Comparison of ENCODE assay signal across 1 cellular context in the genomic region with DNA sequence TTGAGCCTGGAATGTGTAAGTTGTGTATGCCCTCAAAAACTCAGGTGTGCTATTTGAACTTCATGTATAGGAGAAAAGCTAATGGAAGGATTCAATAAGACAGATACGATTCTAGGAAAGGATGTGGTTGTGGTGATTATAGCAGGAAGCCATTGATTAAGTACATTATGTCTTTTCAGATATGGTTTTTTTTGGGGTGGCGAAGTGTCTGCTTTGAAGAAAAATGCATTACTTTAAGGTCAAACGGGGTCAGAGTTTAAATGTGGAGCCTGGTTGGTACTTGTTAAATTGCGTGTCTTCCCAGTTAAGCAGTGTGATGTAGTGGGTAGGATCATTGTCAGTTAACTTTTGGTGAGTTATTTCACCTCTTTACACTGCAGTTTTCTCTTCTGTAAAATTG.
TF ChIP-seq lines count a peak whose summit lies in the region.

No MANE protein-coding gene starts in this region.

TF ChIP-seq in GM12878, 131 proteins besides CTCF, POLR2A, EP300 and RAD21 (continued from another document):
- no peak for TF ChIP-seq ZBED1 (IDR thresholded peaks at IDR 0.05; ENCODE audit: borderline replicate concordance)
- TF ChIP-seq RCOR1 (conservative IDR thresholded peaks at IDR 0.05; ENCODE audit: low read depth, low read length): no peak
- no peak for TF ChIP-seq MYB (IDR thresholded peaks at IDR 0.05; ENCODE audit: borderline replicate concordance, low read depth, low read length)
- TF ChIP-seq NR2C1 (IDR thresholded peaks at IDR 0.05): no peak
- TF ChIP-seq CBFB (IDR thresholded peaks at IDR 0.05; ENCODE audit: low read depth): no peak
- TF ChIP-seq RUNX3 (IDR thresholded peaks at IDR 0.05; ENCODE audit: low read length): no peak
TF ChIP-seq in GM12878: peak in this region for 0.
